ENCODE assay signal across 8 cellular contexts in the genomic region with DNA sequence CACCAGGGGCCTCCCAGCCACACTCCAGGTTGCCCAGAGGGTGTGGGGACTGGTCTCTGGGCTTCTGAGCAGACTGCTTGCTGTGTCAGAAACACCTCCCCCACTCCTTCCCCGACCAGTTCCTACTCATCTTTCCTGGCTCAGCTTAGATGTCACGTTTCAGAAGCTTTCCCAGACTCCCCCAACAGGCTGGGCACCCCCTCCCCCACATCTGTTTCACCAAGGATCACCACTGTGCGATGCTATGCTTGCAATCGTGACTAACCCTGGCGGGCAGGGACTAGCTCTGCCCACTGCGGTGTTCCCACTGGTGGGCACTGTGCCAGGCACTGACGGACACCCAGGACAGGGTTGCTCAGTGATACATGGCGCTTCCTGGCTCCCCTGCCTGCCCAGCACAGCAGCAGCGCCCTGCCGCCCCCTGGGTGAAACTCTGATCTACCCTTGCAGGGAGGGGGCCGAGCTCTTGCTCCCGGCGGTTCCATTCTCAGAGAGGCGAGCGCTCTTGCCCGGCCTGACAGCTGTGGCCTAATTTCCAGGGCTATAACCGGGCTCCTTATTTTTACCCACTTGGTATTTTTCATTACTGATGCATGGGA. TPM values are rescaled to one million over a fixed set of nuclear protein-coding genes. Genes with fewer than 3 reads are reported as not detected.
DNase-seq lines count a peak whose midpoint lies in the region; ATAC-seq, FAIRE-seq and TF ChIP-seq lines count a peak whose summit lies in the region.

No MANE protein-coding gene starts in this region.

- intact Hi-C loops in pancreas (cut with DNase I), result no loop called here

- H3K4me3 Mint-ChIP-seq in CD8-positive, alpha-beta memory T cell, result no peak overlapping the region

- ATAC-seq in pancreas, result peak; percentile 68 to 87 (median 76)
- no peak for ATAC-seq in GM18867 (IDR thresholded peaks at IDR 0.05; ENCODE audit: unreplicated experiment)

- no peak for TF ChIP-seq CTCF in pancreas (IDR thresholded peaks at IDR 0.05)

- H3K36me3 ChIP-seq in pancreas, result no peaks in the 10 kb centered on the region
- no peaks in the 10 kb centered on the region for H3K36me3 ChIP-seq in CD8-positive, alpha-beta memory T cell (ENCODE audit: insufficient read depth, low read length)

- no peaks in the 10 kb centered on the region for H3K9me3 Mint-ChIP-seq in CD8-positive, alpha-beta memory T cell

- DNase-seq in EL (peak; percentile 100), RPMI7951 (ENCODE audit: low read depth) (peak; percentile 99), fibroblast of peridontal ligament (ENCODE audit: extremely low read depth) (peak; percentile 98), pancreas (peak; percentile 48 to 91 (median 74)), GM19239 (ENCODE audit: insufficient read length, low spot score) (no peak), OCI-M1 (lab: John Stamatoyannopoulos, UW) (no peak)
- no peak for DNase-seq in CD8-positive, alpha-beta memory T cell

- H3K9me3 ChIP-seq in pancreas, result no peaks in the 10 kb centered on the region
- no peaks in the 10 kb centered on the region for H3K9me3 ChIP-seq in CD8-positive, alpha-beta memory T cell (ENCODE audit: low read length)

- FAIRE-seq in pancreas (lab: Jason Lieb, UNC), result no peak
- FAIRE-seq in GM19239 (lab: Jason Lieb, UNC), result no peak

- H3K27ac Mint-ChIP-seq in CD8-positive, alpha-beta memory T cell, result peak overlapping the region in 1 of 8 donors; percentile 67

- peak overlapping the region; percentile 6 to 76 (median 51) for H3K27ac ChIP-seq in pancreas
- H3K27ac ChIP-seq in CD8-positive, alpha-beta memory T cell (ENCODE audit: low read depth, low read length), result no peak overlapping the region

- no peaks in the 10 kb centered on the region for H3K4me1 ChIP-seq in pancreas
- H3K4me1 ChIP-seq in CD8-positive, alpha-beta memory T cell (ENCODE audit: insufficient read depth, low read length), result no peaks in the 10 kb centered on the region

- H3K27me3 ChIP-seq in pancreas, result no peaks in the 10 kb centered on the region
- no peaks in the 10 kb centered on the region for H3K27me3 ChIP-seq in CD8-positive, alpha-beta memory T cell (ENCODE audit: insufficient read depth, low read length, poor library complexity, severe bottlenecking)

- H3K4me1 Mint-ChIP-seq in CD8-positive, alpha-beta memory T cell, result peaks cover 0 to under 1% (median 0%) of the 10 kb centered on the region in 3 donors

- CTCF ChIA-PET in CD8-positive, alpha-beta memory T cell (lab: Charles Lee), result no interaction called here

- WGBS in pancreas, 2 donors, result 60 to 63% methylated on average over 17 of the region's 17 CpGs

- peaks cover 10 to 49% (median 12%) of the 10 kb centered on the region in 3 donors for H3K36me3 Mint-ChIP-seq in CD8-positive, alpha-beta memory T cell

- no peaks in the 10 kb centered on the region for H3K27me3 Mint-ChIP-seq in CD8-positive, alpha-beta memory T cell

- POLR2A ChIA-PET in CD8-positive, alpha-beta memory T cell (lab: Charles Lee), result no interaction called here

- no peak overlapping the region for H3K4me3 ChIP-seq in pancreas
- H3K4me3 ChIP-seq in CD8-positive, alpha-beta memory T cell (ENCODE audit: low read length), result no peak overlapping the region

RNA-seq across cellular contexts. Expression of a gene that starts 29.4 kb away (rescaled TPM):
- 7.3 and 22.1 TPM in 2 replicates for total RNA-seq in RPMI7951 (2014; rRNA removed; shearing (Covaris generic))
- 10 to 100 TPM in 2 of 6 donors, 1 to 10 TPM in 4; 5.0 to 17.3 (median 8.5) TPM for total RNA-seq in pancreas
- 10 to 100 TPM; 34.3 to 39.1 TPM for polyA plus RNA-seq in pancreas
- 1 to 10 TPM; 2.2 to 3.0 TPM for total RNA-seq in CD8-positive, alpha-beta memory T cell
- not detected for polyA plus RNA-seq in CD8-positive, alpha-beta memory T cell

Comparison
In these comparisons a context has a peak if more than half of its experiments do, and no peak if none do; other contexts are left out.
1. DNase-seq: peak in EL (single experiment), RPMI7951 (single experiment), fibroblast of peridontal ligament (single experiment) and pancreas (6 of 6); none in CD8-positive, alpha-beta memory T cell (0 of 5), GM19239 (single experiment) and OCI-M1 (single experiment).